ENCODE assay signal across 1 cellular context in the genomic region with DNA sequence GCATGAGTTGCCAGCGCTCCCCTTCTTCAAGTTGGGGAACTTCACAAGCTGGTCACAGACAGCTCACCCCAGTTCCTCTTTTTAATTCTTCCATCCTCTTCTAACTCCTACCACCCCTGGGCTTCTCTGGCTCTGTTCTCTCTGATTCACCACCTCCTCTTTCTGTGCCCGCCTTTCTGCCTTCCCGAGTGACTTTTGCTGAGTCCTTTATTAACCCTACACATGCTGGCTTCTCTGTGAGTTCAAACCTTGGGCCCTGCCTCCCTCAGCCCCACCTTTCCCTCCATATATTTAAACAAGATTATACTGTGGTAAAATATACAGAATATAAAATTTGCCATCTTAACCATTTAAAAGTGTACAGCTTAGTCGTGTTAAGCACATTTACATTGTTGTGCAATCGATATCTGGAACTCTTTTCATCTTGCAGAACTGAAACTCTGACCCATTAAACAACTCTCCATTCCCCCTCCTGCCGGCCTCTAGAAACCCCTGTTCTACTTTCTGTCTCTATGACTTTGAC.
TF ChIP-seq lines count a peak whose summit lies in the region.

No MANE protein-coding gene starts in this region.

TF ChIP-seq in SK-N-SH treated with all-trans-retinoic acid at 6 μM for 48 hours, 23 proteins besides CTCF, POLR2A, EP300 and RAD21 (continued from another document):
- TF ChIP-seq, protein P1, sequence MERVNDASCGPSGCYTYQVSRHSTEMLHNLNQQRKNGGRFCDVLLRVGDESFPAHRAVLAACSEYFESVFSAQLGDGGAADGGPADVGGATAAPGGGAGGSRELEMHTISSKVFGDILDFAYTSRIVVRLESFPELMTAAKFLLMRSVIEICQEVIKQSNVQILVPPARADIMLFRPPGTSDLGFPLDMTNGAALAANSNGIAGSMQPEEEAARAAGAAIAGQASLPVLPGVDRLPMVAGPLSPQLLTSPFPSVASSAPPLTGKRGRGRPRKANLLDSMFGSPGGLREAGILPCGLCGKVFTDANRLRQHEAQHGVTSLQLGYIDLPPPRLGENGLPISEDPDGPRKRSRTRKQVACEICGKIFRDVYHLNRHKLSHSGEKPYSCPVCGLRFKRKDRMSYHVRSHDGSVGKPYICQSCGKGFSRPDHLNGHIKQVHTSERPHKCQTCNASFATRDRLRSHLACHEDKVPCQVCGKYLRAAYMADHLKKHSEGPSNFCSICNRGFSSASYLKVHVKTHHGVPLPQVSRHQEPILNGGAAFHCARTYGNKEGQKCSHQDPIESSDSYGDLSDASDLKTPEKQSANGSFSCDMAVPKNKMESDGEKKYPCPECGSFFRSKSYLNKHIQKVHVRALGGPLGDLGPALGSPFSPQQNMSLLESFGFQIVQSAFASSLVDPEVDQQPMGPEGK (CRISPR knock-in tag; IDR thresholded peaks at IDR 0.05; ENCODE audit: borderline replicate concordance) = no peak
- TF ChIP-seq ZNF70 (CRISPR knock-in tag; IDR thresholded peaks at IDR 0.05) (no peak), ZNF565 (CRISPR knock-in tag; conservative IDR thresholded peaks at IDR 0.05; ENCODE audit: low read depth) (no peak)
- TF ChIP-seq, protein P2, sequence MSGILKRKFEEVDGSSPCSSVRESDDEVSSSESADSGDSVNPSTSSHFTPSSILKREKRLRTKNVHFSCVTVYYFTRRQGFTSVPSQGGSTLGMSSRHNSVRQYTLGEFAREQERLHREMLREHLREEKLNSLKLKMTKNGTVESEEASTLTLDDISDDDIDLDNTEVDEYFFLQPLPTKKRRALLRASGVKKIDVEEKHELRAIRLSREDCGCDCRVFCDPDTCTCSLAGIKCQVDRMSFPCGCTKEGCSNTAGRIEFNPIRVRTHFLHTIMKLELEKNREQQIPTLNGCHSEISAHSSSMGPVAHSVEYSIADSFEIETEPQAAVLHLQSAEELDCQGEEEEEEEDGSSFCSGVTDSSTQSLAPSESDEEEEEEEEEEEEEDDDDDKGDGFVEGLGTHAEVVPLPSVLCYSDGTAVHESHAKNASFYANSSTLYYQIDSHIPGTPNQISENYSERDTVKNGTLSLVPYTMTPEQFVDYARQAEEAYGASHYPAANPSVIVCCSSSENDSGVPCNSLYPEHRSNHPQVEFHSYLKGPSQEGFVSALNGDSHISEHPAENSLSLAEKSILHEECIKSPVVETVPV (CRISPR knock-in tag; IDR thresholded peaks at IDR 0.05) = no peak
